Comparison of ENCODE assay signal across 31 cellular contexts in genomic region chr3:180615954-180616353, GRCh38. TPM values are rescaled to one million over a fixed set of nuclear protein-coding genes. Genes with fewer than 3 reads are reported as not detected.
A peak's percentile ranks its signal among the peaks of the same experiment; 100 is the strongest.
DNase-seq lines count a peak whose midpoint lies in the region; ATAC-seq, FAIRE-seq and TF ChIP-seq lines count a peak whose summit lies in the region.
"Had no signal": no experiment of that assay in that cellular context is flagged by ENCODE, and none has a peak within 500 bp of the region (broad histone marks: within the 10 kb centered on the region; RNA-seq: fewer than 3 reads in every experiment).

No MANE protein-coding gene starts in this region.

- H3K9me3 ChIP-seq in HepG2 (ENCODE audit: low read length) (no peaks in the 10 kb centered on the region), right lobe of liver (no peaks in the 10 kb centered on the region), breast epithelium (no peaks in the 10 kb centered on the region)
- H3K9me3 ChIP-seq: psoas muscle, thoracic aorta, vagina had no signal

- H3K9ac ChIP-seq in HepG2 (ENCODE audit: insufficient read depth, low read depth, low read length) = no peak overlapping the region

- no peaks in the 10 kb centered on the region for H3K79me2 ChIP-seq in HepG2 (ENCODE audit: insufficient read depth, low read length)

- no peak overlapping the region for H2AFZ ChIP-seq in HepG2 (ENCODE audit: low read length)

- H3K4me3 Mint-ChIP-seq in activated CD8-positive, alpha-beta T cell treated with anti-CD3 and anti-CD28 coated beads for 36 hours = no peak overlapping the region
- H3K4me3 Mint-ChIP-seq in stimulated activated effector memory CD8-positive, alpha-beta T cell treated with anti-CD3 and anti-CD28 coated beads, Interleukin-12 subunit alpha, Interleukin-12 subunit beta, amount 100 ng/mL, for 72 hours = no peak overlapping the region
- H3K4me3 Mint-ChIP-seq: activated CD4-positive, alpha-beta T cell treated with anti-CD3 and anti-CD28 coated beads, Interleukin-2, amount 10 ng/mL, durations not matched to agents 24 days and 14 days; activated T-helper 17 cell treated with anti-CD3 and anti-CD28 coated beads, Interleukin-2, amount 50 U/mL, for 72 hours; central memory CD8-positive, alpha-beta T cell; immature natural killer cell; T-helper 2 cell treated with Interferon-gamma antibody and Interleukin-4, amounts not matched to agents 5 μg/mL and 100 μg/mL, for 36 hours had no signal

- BruUV-seq in HepG2 (replicated peaks; lab: Mats Ljungman, UMichigan) = no TSS peak

- H3K4me1 ChIP-seq in HepG2 (ENCODE audit: insufficient read depth, low read length) (no peaks in the 10 kb centered on the region), right lobe of liver (no peaks in the 10 kb centered on the region), breast epithelium (no peaks in the 10 kb centered on the region)
- H3K4me1 ChIP-seq: psoas muscle, vagina had no signal

- no peaks in the 10 kb centered on the region for H4K20me1 ChIP-seq in HepG2 (ENCODE audit: insufficient read depth, low read length)

- CTCF ChIA-PET in HepG2 (lab: Yijun Ruan, JAX; ENCODE audit: low intra/inter-chr PET ratio, low total read pairs) = no interaction called here
- CTCF ChIA-PET in activated CD8-positive, alpha-beta T cell treated with anti-CD3 and anti-CD28 coated beads for 36 hours (lab: Charles Lee) = interaction anchor here (0.7 kb wide), 1 partner anchor 1052 kb away, joined by 3 read pairs; no protein-coding TSS in a partner anchor

- no peak overlapping the region for H3K4me3 ChIP-seq in HepG2 (replicated peaks in 1 of 3; ENCODE audit: insufficient read depth in 1 of 3, low read depth in 2 of 3, low read length in 3 of 3)
- no peak overlapping the region for H3K4me3 ChIP-seq in right lobe of liver
- H3K4me3 ChIP-seq in breast epithelium = no peak overlapping the region
- H3K4me3 ChIP-seq: psoas muscle, thoracic aorta, vagina had no signal

- H3K4me1 Mint-ChIP-seq in activated CD8-positive, alpha-beta T cell treated with anti-CD3 and anti-CD28 coated beads for 36 hours (ENCODE audit: low read depth) = no peaks in the 10 kb centered on the region
- H3K4me1 Mint-ChIP-seq in stimulated activated effector memory CD8-positive, alpha-beta T cell treated with anti-CD3 and anti-CD28 coated beads, Interleukin-12 subunit alpha, Interleukin-12 subunit beta, amount 100 ng/mL, for 72 hours = no peaks in the 10 kb centered on the region
- H3K4me1 Mint-ChIP-seq: activated CD4-positive, alpha-beta T cell treated with anti-CD3 and anti-CD28 coated beads, Interleukin-2, amount 10 ng/mL, durations not matched to agents 24 days and 14 days; activated T-helper 17 cell treated with anti-CD3 and anti-CD28 coated beads, Interleukin-2, amount 50 U/mL, for 72 hours; central memory CD8-positive, alpha-beta T cell; immature natural killer cell had no signal

- H3K4me2 ChIP-seq in HepG2 (ENCODE audit: low read depth, low read length) = no peak overlapping the region

- WGBS in HepG2 (ENCODE audit: low lambda C conversion rate) = 98% methylated on average over 3 of the region's 3 CpGs
- 73% methylated on average over 3 of the region's 3 CpGs for WGBS in right lobe of liver (ENCODE audit: insufficient coverage, low coverage, low lambda C conversion rate, missing lambda C conversion rate)

- POLR2A ChIA-PET in HepG2 (lab: Yijun Ruan, JAX) = interaction anchor here (2.3 kb wide), 1 partner anchor 14 kb away, joined by 6 read pairs; the partner anchor contains the start of gene TTC14
- POLR2A ChIA-PET in activated CD8-positive, alpha-beta T cell treated with anti-CD3 and anti-CD28 coated beads for 36 hours (lab: Charles Lee) = interaction anchor here (0.8 kb wide), 1 partner anchor 13 kb away, joined by 5 read pairs; no protein-coding TSS in a partner anchor

- no peak for TF ChIP-seq POLR2A in HepG2 (IDR thresholded peaks at IDR 0.05; ENCODE audit: insufficient read depth in 1 of 2, low read depth in 2 of 2, low read length in 2 of 2)
- TF ChIP-seq POLR2A in right lobe of liver (IDR thresholded peaks at IDR 0.05) = no peak
- no peak for TF ChIP-seq POLR2A in breast epithelium (IDR thresholded peaks at IDR 0.05)

- H3K36me3 Mint-ChIP-seq in activated CD8-positive, alpha-beta T cell treated with anti-CD3 and anti-CD28 coated beads for 36 hours (ENCODE audit: low read depth) = peaks cover 34% of the 10 kb centered on the region
- peaks cover 60% of the 10 kb centered on the region for H3K36me3 Mint-ChIP-seq in stimulated activated effector memory CD8-positive, alpha-beta T cell treated with anti-CD3 and anti-CD28 coated beads, Interleukin-12 subunit alpha, Interleukin-12 subunit beta, amount 100 ng/mL, for 72 hours

- H3K36me3 ChIP-seq in HepG2 (replicated peaks in 1 of 2; ENCODE audit: control insufficient read depth in 1 of 2, insufficient read depth in 2 of 2, low read length in 2 of 2) (peaks cover 0 to 20% of the 10 kb centered on the region in 2 experiments; a peak in 3 of 5 replicates), right lobe of liver (peaks cover 0 to 17% (median 3%) of the 10 kb centered on the region in 4 donors), breast epithelium (peaks cover 7% of the 10 kb centered on the region)

- peak overlapping the region; percentile 27 for H3K27ac Mint-ChIP-seq in activated CD8-positive, alpha-beta T cell treated with anti-CD3 and anti-CD28 coated beads for 36 hours
- peak overlapping the region; percentile 70 for H3K27ac Mint-ChIP-seq in stimulated activated effector memory CD8-positive, alpha-beta T cell treated with anti-CD3 and anti-CD28 coated beads, Interleukin-12 subunit alpha, Interleukin-12 subunit beta, amount 100 ng/mL, for 72 hours
- H3K27ac Mint-ChIP-seq: activated CD4-positive, alpha-beta T cell treated with anti-CD3 and anti-CD28 coated beads, Interleukin-2, amount 10 ng/mL, durations not matched to agents 24 days and 14 days; activated T-helper 17 cell treated with anti-CD3 and anti-CD28 coated beads, Interleukin-2, amount 50 U/mL, for 72 hours; T-helper 2 cell treated with Interferon-gamma antibody and Interleukin-4, amounts not matched to agents 5 μg/mL and 100 μg/mL, for 36 hours had no signal

- H3K27me3 Mint-ChIP-seq in activated CD8-positive, alpha-beta T cell treated with anti-CD3 and anti-CD28 coated beads for 36 hours = no peaks in the 10 kb centered on the region
- H3K27me3 Mint-ChIP-seq: activated CD4-positive, alpha-beta T cell treated with anti-CD3 and anti-CD28 coated beads, Interleukin-2, amount 10 ng/mL, durations not matched to agents 24 days and 14 days; activated T-helper 17 cell treated with anti-CD3 and anti-CD28 coated beads, Interleukin-2, amount 50 U/mL, for 72 hours; central memory CD8-positive, alpha-beta T cell had no signal

- DNase-seq in DMS 273 (lab: John Stamatoyannopoulos, UW; ENCODE audit: unreplicated experiment) (peak; percentile 74), DMS 273 treated with DMSO at 0.1 percent for 48 hours (lab: John Stamatoyannopoulos, UW) (no peak), HepG2 (ENCODE audit: low spot score) (no peak), right lobe of liver (no peak), breast epithelium (ENCODE audit: low spot score in 2 of 2) (no peak)
- DNase-seq in activated CD8-positive, alpha-beta T cell treated with anti-CD3 and anti-CD28 coated beads for 36 hours = no peak
- DNase-seq in stimulated activated effector memory CD8-positive, alpha-beta T cell treated with anti-CD3 and anti-CD28 coated beads, Interleukin-12 subunit alpha, Interleukin-12 subunit beta, amount 100 ng/mL, for 72 hours (ENCODE audit: low spot score in 2 of 2) = no peak
- DNase-seq: activated CD4-positive, alpha-beta T cell treated with anti-CD3 and anti-CD28 coated beads, Interleukin-2, amount 10 ng/mL, durations not matched to agents 24 days and 14 days; activated CD8-positive, alpha-beta memory T cell treated with anti-CD3 and anti-CD28 coated beads, Interleukin-2, amount 50 U/mL, for 4 hours; DMS153; immature natural killer cell; left colon; NCI-H1092 treated with DMSO at 0.1 percent for 48 hours; NCI-H187 treated with DMSO at 0.1 percent for 48 hours; NCI-H345; NCI-H748 treated with DMSO at 0.1 percent for 48 hours; occipital lobe; psoas muscle; stimulated activated CD4-positive, alpha-beta T cell treated with anti-CD3 and anti-CD28 coated beads, Interleukin-15, amount 100 ng/mL, for 24 hours; stimulated activated naive CD4-positive, alpha-beta T cell treated with Interleukin-2 at 50 U/mL for 16 hours had no signal

- H3K9me3 Mint-ChIP-seq in activated CD8-positive, alpha-beta T cell treated with anti-CD3 and anti-CD28 coated beads for 36 hours = no peaks in the 10 kb centered on the region
- no peaks in the 10 kb centered on the region for H3K9me3 Mint-ChIP-seq in stimulated activated effector memory CD8-positive, alpha-beta T cell treated with anti-CD3 and anti-CD28 coated beads, Interleukin-12 subunit alpha, Interleukin-12 subunit beta, amount 100 ng/mL, for 72 hours
- H3K9me3 Mint-ChIP-seq: activated CD4-positive, alpha-beta T cell treated with anti-CD3 and anti-CD28 coated beads, Interleukin-2, amount 10 ng/mL, durations not matched to agents 24 days and 14 days; activated T-helper 17 cell treated with anti-CD3 and anti-CD28 coated beads, Interleukin-2, amount 50 U/mL, for 72 hours; central memory CD8-positive, alpha-beta T cell; immature natural killer cell; T-helper 2 cell treated with Interferon-gamma antibody and Interleukin-4, amounts not matched to agents 5 μg/mL and 100 μg/mL, for 36 hours had no signal

- TF ChIP-seq RAD21 in HepG2 (CRISPR knock-in tag; IDR thresholded peaks at IDR 0.05) = no peak

- in situ Hi-C loops in HepG2 (cut with HindIII; ENCODE audit: extremely low pct_ligation_motif_present, low pct_unique_long_range_greater_than_20kb) = loop anchor here (25.0 kb wide), 1 partner anchor 371 kb away; the partner anchor contains the start of gene DNAJC19

- H3K27ac ChIP-seq in HepG2 (ENCODE audit: extremely low read length, insufficient read depth, low read length) (no peak overlapping the region), right lobe of liver (no peak overlapping the region), breast epithelium (no peak overlapping the region)
- H3K27ac ChIP-seq: 22Rv1, psoas muscle, RWPE1, thoracic aorta, vagina, VCaP had no signal

- TF ChIP-seq EP300 in HepG2 (IDR thresholded peaks at IDR 0.05; ENCODE audit: low read depth in 2 of 2, low read length in 2 of 2) = no peak
- no peak for TF ChIP-seq EP300 in HepG2 (CRISPR knock-in tag; IDR thresholded peaks at IDR 0.05; ENCODE audit: borderline replicate concordance)

- no peak for FAIRE-seq in HepG2 (lab: Jason Lieb, UNC)
- FAIRE-seq: G401.6, H54 had no signal

- ATAC-seq in HepG2 = no peak
- no peak for ATAC-seq in right lobe of liver
- ATAC-seq in activated CD8-positive, alpha-beta T cell treated with anti-CD3 and anti-CD28 coated beads for 36 hours = no peak
- ATAC-seq in stimulated activated effector memory CD8-positive, alpha-beta T cell treated with anti-CD3 and anti-CD28 coated beads, Interleukin-12 subunit alpha, Interleukin-12 subunit beta, amount 100 ng/mL, for 72 hours = peak; percentile 55
- ATAC-seq in HG02885 (IDR thresholded peaks at IDR 0.05; ENCODE audit: poor library complexity, unreplicated experiment) = no peak
- ATAC-seq: activated T-helper 17 cell treated with anti-CD3 and anti-CD28 coated beads, Interleukin-2, amount 50 U/mL, for 72 hours; left colon; psoas muscle had no signal

- H3K27me3 ChIP-seq in HepG2 (ENCODE audit: control insufficient read depth in 1 of 2, insufficient read depth in 2 of 2, low read length in 2 of 2) (no peaks in the 10 kb centered on the region), right lobe of liver (no peaks in the 10 kb centered on the region), breast epithelium (no peaks in the 10 kb centered on the region)
- H3K27me3 ChIP-seq: vagina had no signal

- no peak for TF ChIP-seq CTCF in HepG2 (CRISPR knock-in tag; IDR thresholded peaks at IDR 0.05)
- TF ChIP-seq CTCF in right lobe of liver (IDR thresholded peaks at IDR 0.05) = no peak
- TF ChIP-seq CTCF in activated CD8-positive, alpha-beta T cell treated with anti-CD3 and anti-CD28 coated beads for 36 hours (IDR thresholded peaks at IDR 0.05) = no peak
- TF ChIP-seq CTCF in breast epithelium (IDR thresholded peaks at IDR 0.05) = no peak

- intact Hi-C loops in HepG2 (cut with micrococcal nuclease; ENCODE audit: unreplicated experiment) = no loop called here
- intact Hi-C loops in right lobe of liver (cut with DNase I) = no loop called here
- intact Hi-C loops in activated CD8-positive, alpha-beta T cell treated with anti-CD3 and anti-CD28 coated beads for 36 hours (cut with micrococcal nuclease) = no loop called here
- intact Hi-C loops in breast epithelium (cut with DNase I; ENCODE audit: low total_unique reads) = no loop called here

RNA-seq across cellular contexts. Expression of gene TTC14, which starts 14.0 kb away (rescaled TPM):
- total RNA-seq in HepG2 (2016; rRNA removed; fragmentation: Illumina TruSeq; extraction: Trizol) = 26.3 and 35.9 TPM in 2 replicates
- total RNA-seq in HepG2 (2016; cell fraction: cytosol; rRNA removed; fragmentation: Illumina TruSeq; extraction: Trizol; ENCODE audit: low read depth) = 2.7 and 3.8 TPM in 2 replicates
- 23.5 and 37.8 TPM in 2 replicates for total RNA-seq in HepG2 (2016; cell fraction: insoluble cytoplasmic fraction; rRNA removed; fragmentation: Illumina TruSeq; extraction: Trizol)
- 7.2 and 8.9 TPM in 2 replicates for total RNA-seq in HepG2 (2016; cell fraction: membrane; rRNA removed; fragmentation: Illumina TruSeq; extraction: Trizol)
- total RNA-seq in HepG2 (2016; cell fraction: nucleus; rRNA removed; fragmentation: Illumina TruSeq; extraction: Trizol) = 64.5 and 65.2 TPM in 2 replicates
- polyA plus RNA-seq in HepG2 (2011; rRNA removed) = 18.8 and 28.1 TPM in 2 replicates
- polyA plus RNA-seq in HepG2 (2011; cell fraction: cytosol; rRNA removed) = 13.6 and 19.3 TPM in 2 replicates
- polyA plus RNA-seq in HepG2 (2011; cell fraction: nucleus; rRNA removed) = 23.7 and 24.7 TPM in 2 replicates
- polyA plus RNA-seq in HepG2 (2012) = 21.5 and 23.5 TPM in 2 replicates
- 1.6 and 2.8 TPM in 2 replicates for polyA plus RNA-seq in HepG2 (2016; cell fraction: cytosol; fragmentation: Illumina TruSeq; extraction: Trizol; ENCODE audit: low read depth)
- polyA plus RNA-seq in HepG2 (2016; cell fraction: insoluble cytoplasmic fraction; fragmentation: Illumina TruSeq; extraction: Trizol; ENCODE audit: low read depth) = 16.4 and 17.9 TPM in 2 replicates
- 3.4 and 4.4 TPM in 2 replicates for polyA plus RNA-seq in HepG2 (2016; cell fraction: membrane; fragmentation: Illumina TruSeq; extraction: Trizol; ENCODE audit: low read depth)
- 48.3 and 52.7 TPM in 2 replicates for polyA plus RNA-seq in HepG2 (2016; cell fraction: nucleus; fragmentation: Illumina TruSeq; extraction: Trizol; ENCODE audit: insufficient read depth, low read depth)
- polyA minus RNA-seq in HepG2 (2011; rRNA and poly(A)+ RNA removed; ENCODE audit: low replicate concordance) = 33.6 and 39.7 TPM in 2 replicates
- 17.1 and 30.7 TPM in 2 replicates for polyA minus RNA-seq in HepG2 (2011; cell fraction: cytosol; rRNA and poly(A)+ RNA removed)
- 115 and 117 TPM in 2 replicates for polyA minus RNA-seq in HepG2 (2011; cell fraction: nucleus; rRNA and poly(A)+ RNA removed)
- 10 to 100 TPM; 12.5 to 22.1 (median 20.3) TPM for total RNA-seq in right lobe of liver
- total RNA-seq in activated CD8-positive, alpha-beta T cell treated with anti-CD3 and anti-CD28 coated beads for 36 hours = 10 to 100 TPM; 40.5 to 47.2 TPM
- 100 to 1,000 TPM in 2 of 3 donors, 10 to 100 TPM in 1; 66.1 to 122 (median 101) TPM for total RNA-seq in breast epithelium
